ENCODE assay signal across 25 cellular contexts in genomic region chr6:97067045-97067444, GRCh38.
DNase-seq lines count a peak whose midpoint lies in the region; ATAC-seq and TF ChIP-seq lines count a peak whose summit lies in the region.
"Had no signal": no experiment of that assay in that cellular context is flagged by ENCODE, and none has a peak within 500 bp of the region (broad histone marks: within the 10 kb centered on the region; RNA-seq: fewer than 3 reads in every experiment).

No MANE protein-coding gene starts in this region.

- no peak overlapping the region for H3K27ac ChIP-seq in GM23338 (ENCODE audit: low read depth)
- H3K27ac ChIP-seq: heart left ventricle, KMS-11, psoas muscle, thoracic aorta had no signal

- no peak overlapping the region for H3K4me3 Mint-ChIP-seq in activated CD4-positive, alpha-beta T cell treated with anti-CD3 and anti-CD28 coated beads, Interleukin-2, amount 10 ng/mL, durations not matched to agents 24 days and 14 days
- H3K4me3 Mint-ChIP-seq in activated CD4-positive, alpha-beta T cell treated with anti-CD3 and anti-CD28 coated beads, Interleukin-2, amount 10 ng/mL, durations not matched to agents 7 days and 5 days, result no peak overlapping the region
- H3K4me3 Mint-ChIP-seq in GM23338, result no peak overlapping the region
- H3K4me3 Mint-ChIP-seq: natural killer cell treated with Interleukin-12 subunit alpha and Interleukin-12 subunit beta and Interleukin-15 and Interleukin-18, amount 100 ng/mL, for 72 hours had no signal

- peak; percentile 84 for ATAC-seq in GM23338
- ATAC-seq in HG03378 (IDR thresholded peaks at IDR 0.05; ENCODE audit: unreplicated experiment), result peak; percentile 43
- ATAC-seq: heart left ventricle; natural killer cell treated with Interleukin-12 subunit alpha and Interleukin-12 subunit beta and Interleukin-15 and Interleukin-18, amount 100 ng/mL, for 72 hours; psoas muscle had no signal

- H4K20me1 ChIP-seq in GM23338 (replicated peaks; ENCODE audit: insufficient read depth), result no peaks in the 10 kb centered on the region

- no peaks in the 10 kb centered on the region for H3K27me3 Mint-ChIP-seq in activated CD4-positive, alpha-beta T cell treated with anti-CD3 and anti-CD28 coated beads, Interleukin-2, amount 10 ng/mL, durations not matched to agents 24 days and 14 days
- H3K27me3 Mint-ChIP-seq in activated CD4-positive, alpha-beta T cell treated with anti-CD3 and anti-CD28 coated beads, Interleukin-2, amount 10 ng/mL, durations not matched to agents 7 days and 5 days, result no peaks in the 10 kb centered on the region
- no peaks in the 10 kb centered on the region for H3K27me3 Mint-ChIP-seq in GM23338 (ENCODE audit: insufficient read depth, low read depth, poor library complexity)

- peaks cover 6% of the 10 kb centered on the region for H3K4me1 Mint-ChIP-seq in activated CD4-positive, alpha-beta T cell treated with anti-CD3 and anti-CD28 coated beads, Interleukin-2, amount 10 ng/mL, durations not matched to agents 24 days and 14 days
- peaks cover 4% of the 10 kb centered on the region for H3K4me1 Mint-ChIP-seq in activated CD4-positive, alpha-beta T cell treated with anti-CD3 and anti-CD28 coated beads, Interleukin-2, amount 10 ng/mL, durations not matched to agents 7 days and 5 days
- peaks cover 31% of the 10 kb centered on the region for H3K4me1 Mint-ChIP-seq in GM23338

- no peaks in the 10 kb centered on the region for H3F3A ChIP-seq in GM23338 (replicated peaks; ENCODE audit: low read depth)

- H3K36me3 ChIP-seq in GM23338 (ENCODE audit: insufficient read depth), result no peaks in the 10 kb centered on the region
- H3K36me3 ChIP-seq: BE2C, heart left ventricle, thoracic aorta had no signal

- H3K4me3 ChIP-seq in GM23338, result no peak overlapping the region
- H3K4me3 ChIP-seq: heart left ventricle, psoas muscle, smooth muscle cell, thoracic aorta had no signal

- intact Hi-C loops in activated CD4-positive, alpha-beta T cell treated with anti-CD3 and anti-CD28 coated beads, Interleukin-2, amount 10 ng/mL, durations not matched to agents 24 days and 14 days (cut with micrococcal nuclease), result no loop called here

- H3K4me2 ChIP-seq in GM23338, result no peak overlapping the region
- H3K4me2 ChIP-seq: KMS-11, smooth muscle cell had no signal

- CTCF ChIA-PET in activated CD4-positive, alpha-beta T cell treated with anti-CD3 and anti-CD28 coated beads, Interleukin-2, amount 10 ng/mL, durations not matched to agents 7 days and 5 days (lab: Charles Lee), result interaction anchor here (0.6 kb wide), 2 partner anchors 13 to 29 kb away, joined by 3 read pairs; no protein-coding TSS in a partner anchor
- CTCF ChIA-PET in GM10248 (lab: Yijun Ruan, JAX), result no interaction called here

- no peaks in the 10 kb centered on the region for H3K79me2 ChIP-seq in GM23338 (replicated peaks; ENCODE audit: insufficient read depth)

- H3K9me3 Mint-ChIP-seq in activated CD4-positive, alpha-beta T cell treated with anti-CD3 and anti-CD28 coated beads, Interleukin-2, amount 10 ng/mL, durations not matched to agents 24 days and 14 days, result no peaks in the 10 kb centered on the region
- no peaks in the 10 kb centered on the region for H3K9me3 Mint-ChIP-seq in activated CD4-positive, alpha-beta T cell treated with anti-CD3 and anti-CD28 coated beads, Interleukin-2, amount 10 ng/mL, durations not matched to agents 7 days and 5 days
- no peaks in the 10 kb centered on the region for H3K9me3 Mint-ChIP-seq in GM23338
- H3K9me3 Mint-ChIP-seq: natural killer cell treated with Interleukin-12 subunit alpha and Interleukin-12 subunit beta and Interleukin-15 and Interleukin-18, amount 100 ng/mL, for 72 hours had no signal

- H3K4me1 ChIP-seq in GM23338 (ENCODE audit: insufficient read depth), result peaks cover 9% of the 10 kb centered on the region
- H3K4me1 ChIP-seq: BE2C, heart left ventricle, psoas muscle had no signal

- H3K27ac Mint-ChIP-seq in activated CD4-positive, alpha-beta T cell treated with anti-CD3 and anti-CD28 coated beads, Interleukin-2, amount 10 ng/mL, durations not matched to agents 24 days and 14 days, result no peak overlapping the region
- no peak overlapping the region for H3K27ac Mint-ChIP-seq in activated CD4-positive, alpha-beta T cell treated with anti-CD3 and anti-CD28 coated beads, Interleukin-2, amount 10 ng/mL, durations not matched to agents 7 days and 5 days
- no peak overlapping the region; the same call in 1 of the 2 replicates for H3K27ac Mint-ChIP-seq in GM23338
- H3K27ac Mint-ChIP-seq: natural killer cell treated with Interleukin-12 subunit alpha and Interleukin-12 subunit beta and Interleukin-15 and Interleukin-18, amount 100 ng/mL, for 72 hours had no signal

- POLR2A ChIA-PET in activated CD4-positive, alpha-beta T cell treated with anti-CD3 and anti-CD28 coated beads, Interleukin-2, amount 10 ng/mL, durations not matched to agents 7 days and 5 days (lab: Charles Lee), result no interaction called here
- POLR2A ChIA-PET in GM10248 (lab: Yijun Ruan, JAX), result no interaction called here

- H2AFZ ChIP-seq in GM23338, result peak overlapping the region; percentile 28; the same call in 1 of the 2 replicates

- no peaks in the 10 kb centered on the region for H3K36me3 Mint-ChIP-seq in activated CD4-positive, alpha-beta T cell treated with anti-CD3 and anti-CD28 coated beads, Interleukin-2, amount 10 ng/mL, durations not matched to agents 24 days and 14 days (ENCODE audit: low read depth)
- H3K36me3 Mint-ChIP-seq in activated CD4-positive, alpha-beta T cell treated with anti-CD3 and anti-CD28 coated beads, Interleukin-2, amount 10 ng/mL, durations not matched to agents 7 days and 5 days (ENCODE audit: low read depth), result no peaks in the 10 kb centered on the region
- no peaks in the 10 kb centered on the region for H3K36me3 Mint-ChIP-seq in GM23338 (ENCODE audit: low read depth)
- H3K36me3 Mint-ChIP-seq: natural killer cell treated with Interleukin-12 subunit alpha and Interleukin-12 subunit beta and Interleukin-15 and Interleukin-18, amount 100 ng/mL, for 72 hours had no signal

- DNase-seq in activated CD4-positive, alpha-beta T cell treated with anti-CD3 and anti-CD28 coated beads, Interleukin-2, amount 10 ng/mL, durations not matched to agents 24 days and 14 days, result peak; percentile 51
- no peak for DNase-seq in activated CD4-positive, alpha-beta T cell treated with anti-CD3 and anti-CD28 coated beads, Interleukin-2, amount 10 ng/mL, durations not matched to agents 7 days and 5 days
- DNase-seq in GM23338 (ENCODE audit: low spot score) (no peak), activated gamma-delta T cell (lab: John Stamatoyannopoulos, UW) (no peak), dermis blood vessel endothelial cell (no peak), GM10248 (ENCODE audit: extremely low spot score) (no peak)
- DNase-seq in activated T-cell treated with anti-CD3 and anti-CD28 coated beads, Interleukin-2, amount 50 U/mL, for 48 hours, result no peak
- DNase-seq: 8988T; activated CD8-positive, alpha-beta memory T cell treated with anti-CD3 and anti-CD28 coated beads, Interleukin-2, amount 50 U/mL, for 4 hours; activated gamma-delta T cell treated with Interleukin-2 at 50 U/mL for 16 hours; anterior cingulate cortex; BE2C; effector memory CD4-positive, alpha-beta T cell; H7; heart left ventricle; islet precursor cell; mammary epithelial cell; NCI-H2171; NCI-H774; psoas muscle had no signal

- H3K27me3 ChIP-seq in GM23338 (ENCODE audit: insufficient read depth), result no peaks in the 10 kb centered on the region
- H3K27me3 ChIP-seq: heart left ventricle had no signal

- no peaks in the 10 kb centered on the region for H3K9me2 ChIP-seq in GM23338 (ENCODE audit: insufficient read depth)

- no peak for TF ChIP-seq CTCF in GM23338 (conservative IDR thresholded peaks at IDR 0.05; ENCODE audit: low read depth in 2 of 2)
- TF ChIP-seq CTCF in GM10248 (IDR thresholded peaks at IDR 0.05; ENCODE audit: control extremely low read depth, extremely low read depth, low read depth, missing control alignments), result no peak

TF ChIP-seq in GM23338, 12 proteins besides CTCF, POLR2A, EP300 and RAD21 (continues in another document):
- TF ChIP-seq EZH2 (IDR thresholded peaks at IDR 0.05; ENCODE audit: low read depth, unreplicated experiment) (no peak), ZNF331 (CRISPR knock-in tag; IDR thresholded peaks at IDR 0.05; ENCODE audit: low read depth) (no peak), CREB1 (CRISPR knock-in tag; IDR thresholded peaks at IDR 0.05; ENCODE audit: low read depth) (no peak), POLR2AphosphoS5 (IDR thresholded peaks at IDR 0.05; ENCODE audit: low read depth) (no peak), EZH2phosphoT487 (IDR thresholded peaks at IDR 0.05; ENCODE audit: unreplicated experiment) (no peak)
